Comparison of ENCODE assay signal across 9 cellular contexts in genomic region chr5:124748687-124749594, GRCh38. TPM values are rescaled to one million over a fixed set of nuclear protein-coding genes. Genes with fewer than 3 reads are reported as not detected.
A peak's percentile ranks its signal among the peaks of the same experiment; 100 is the strongest.
DNase-seq lines count a peak whose midpoint lies in the region; ATAC-seq and TF ChIP-seq lines count a peak whose summit lies in the region.
"Had no signal": no experiment of that assay in that cellular context is flagged by ENCODE, and none has a peak within 500 bp of the region (broad histone marks: within the 10 kb centered on the region; RNA-seq: fewer than 3 reads in every experiment).

No MANE protein-coding gene starts in this region.

- H3K9me3 Mint-ChIP-seq in WTC11 (no peaks in the 10 kb centered on the region), naive B cell (no peaks in the 10 kb centered on the region)
- no peaks in the 10 kb centered on the region for H3K9me3 Mint-ChIP-seq in activated CD4-positive, alpha-beta memory T cell treated with anti-CD3 and anti-CD28 coated beads, Interleukin-2, amount 10 ng/mL, durations not matched to agents 7 days and 5 days

- TF ChIP-seq CTCF in WTC11 (IDR thresholded peaks at IDR 0.05) (no peak), foreskin fibroblast (IDR thresholded peaks at IDR 0.05; ENCODE audit: low read depth, low read length) (no peak)

- H3K4me1 ChIP-seq in BLaER1 = peaks cover 23% of the 10 kb centered on the region

- POLR2A ChIA-PET in WTC11 (lab: Charles Lee) = interaction anchor here (0.6 to 2.2 kb wide), 10 partner anchors 11 to 938 kb away, joined by 3 to 27 read pairs (median 4); no protein-coding TSS in a partner anchor
- POLR2A ChIA-PET in activated CD4-positive, alpha-beta memory T cell treated with anti-CD3 and anti-CD28 coated beads, Interleukin-2, amount 10 ng/mL, durations not matched to agents 7 days and 5 days (lab: Charles Lee) = no interaction called here

- CTCF ChIA-PET in WTC11 (lab: Charles Lee) = interaction anchor here (0.6 to 3.0 kb wide), 10 partner anchors 9 to 1087 kb away, joined by 3 to 18 read pairs (median 4); no protein-coding TSS in a partner anchor
- CTCF ChIA-PET in activated CD4-positive, alpha-beta memory T cell treated with anti-CD3 and anti-CD28 coated beads, Interleukin-2, amount 10 ng/mL, durations not matched to agents 7 days and 5 days (lab: Charles Lee) = no interaction called here

- no peak overlapping the region for H3K4me3 Mint-ChIP-seq in WTC11
- H3K4me3 Mint-ChIP-seq in naive B cell = no peak overlapping the region
- H3K4me3 Mint-ChIP-seq in activated CD4-positive, alpha-beta memory T cell treated with anti-CD3 and anti-CD28 coated beads, Interleukin-2, amount 10 ng/mL, durations not matched to agents 7 days and 5 days = no peak overlapping the region

- H3K4me2 ChIP-seq in BLaER1 = peak overlapping the region; percentile 90

- peak overlapping the region; percentile 89 for H3K27ac ChIP-seq in BLaER1

- H3K4me1 Mint-ChIP-seq in WTC11 = peaks cover 40% of the 10 kb centered on the region
- peaks cover 9 to 28% (median 19%) of the 10 kb centered on the region in 3 donors for H3K4me1 Mint-ChIP-seq in naive B cell
- no peaks in the 10 kb centered on the region for H3K4me1 Mint-ChIP-seq in activated CD4-positive, alpha-beta memory T cell treated with anti-CD3 and anti-CD28 coated beads, Interleukin-2, amount 10 ng/mL, durations not matched to agents 7 days and 5 days

- peak overlapping the region; percentile 91 for H3K4me3 ChIP-seq in BLaER1
- peak overlapping the region; percentile 60 to 86 for H3K4me3 ChIP-seq in foreskin fibroblast (ENCODE audit: low read depth in 1 of 2, low read length in 2 of 2)

- H3K27me3 ChIP-seq in BLaER1 = no peaks in the 10 kb centered on the region

- H3K36me3 ChIP-seq in BLaER1 = peaks cover 9% of the 10 kb centered on the region

- peak; percentile 97 to 99 for DNase-seq in NCI-H2081 (lab: John Stamatoyannopoulos, UW)
- DNase-seq in WTC11 (ENCODE audit: low spot score) = peak; percentile 65
- peak; percentile 82 to 90 for DNase-seq in foreskin fibroblast
- DNase-seq in naive B cell = peak; percentile 74
- DNase-seq in activated CD4-positive, alpha-beta memory T cell treated with anti-CD3 and anti-CD28 coated beads, Interleukin-2, amount 10 ng/mL, durations not matched to agents 7 days and 5 days = no peak

- no peaks in the 10 kb centered on the region for H3K27me3 Mint-ChIP-seq in WTC11 (ENCODE audit: low read depth)
- H3K27me3 Mint-ChIP-seq in naive B cell = no peaks in the 10 kb centered on the region
- H3K27me3 Mint-ChIP-seq in activated CD4-positive, alpha-beta memory T cell treated with anti-CD3 and anti-CD28 coated beads, Interleukin-2, amount 10 ng/mL, durations not matched to agents 7 days and 5 days = peaks cover 42% of the 10 kb centered on the region

- H3K36me3 Mint-ChIP-seq in WTC11 = no peaks in the 10 kb centered on the region
- no peaks in the 10 kb centered on the region for H3K36me3 Mint-ChIP-seq in naive B cell
- H3K36me3 Mint-ChIP-seq in activated CD4-positive, alpha-beta memory T cell treated with anti-CD3 and anti-CD28 coated beads, Interleukin-2, amount 10 ng/mL, durations not matched to agents 7 days and 5 days (ENCODE audit: low read depth) = no peaks in the 10 kb centered on the region

- H3K27ac Mint-ChIP-seq in WTC11 (peak overlapping the region; percentile 98), naive B cell (peak overlapping the region in 4 of 6 donors; percentile 96 to 100 (median 98))
- no peak overlapping the region for H3K27ac Mint-ChIP-seq in activated CD4-positive, alpha-beta memory T cell treated with anti-CD3 and anti-CD28 coated beads, Interleukin-2, amount 10 ng/mL, durations not matched to agents 7 days and 5 days

- ATAC-seq in GM18870 (IDR thresholded peaks at IDR 0.05; ENCODE audit: unreplicated experiment) (peak; percentile 85), HG03045 (IDR thresholded peaks at IDR 0.05; ENCODE audit: unreplicated experiment) (peak; percentile 89), WTC11 (peak; percentile 80), naive B cell (ENCODE audit: low read depth in 2 of 2) (peak; percentile 68 to 71)

- H3K9me3 ChIP-seq in BLaER1 = peaks cover 4% of the 10 kb centered on the region; the same call in 1 of the 2 replicates

- H4K20me1 ChIP-seq in BLaER1 = peaks cover 7% of the 10 kb centered on the region

- H3K9ac ChIP-seq in BLaER1 = peak overlapping the region; percentile 90

TF ChIP-seq in WTC11, 78 proteins besides CTCF, POLR2A, EP300 and RAD21:
- TF ChIP-seq MLX (CRISPR knock-in tag; IDR thresholded peaks at IDR 0.05) = no peak
- 0 out of 2 replicates have a peak, but pooled peaks have one; percentile 12 for TF ChIP-seq ZBTB43 (CRISPR knock-in tag; IDR thresholded peaks at IDR 0.05)
- no peak for TF ChIP-seq CBFB (CRISPR knock-in tag; IDR thresholded peaks at IDR 0.05; ENCODE audit: low read depth)
- no peak for TF ChIP-seq SMAD3 (CRISPR knock-in tag; IDR thresholded peaks at IDR 0.05; ENCODE audit: borderline replicate concordance)
- TF ChIP-seq KAT7 (CRISPR knock-in tag; IDR thresholded peaks at IDR 0.05; ENCODE audit: borderline replicate concordance) = no peak
- TF ChIP-seq IRF2 (CRISPR knock-in tag; IDR thresholded peaks at IDR 0.05; ENCODE audit: borderline replicate concordance, low read depth) = no peak
- TF ChIP-seq RELA (CRISPR knock-in tag; IDR thresholded peaks at IDR 0.05; ENCODE audit: borderline replicate concordance) = no peak
- TF ChIP-seq ZNF416 (CRISPR knock-in tag; IDR thresholded peaks at IDR 0.05) = no peak
- no peak for TF ChIP-seq ZNF423 (CRISPR knock-in tag; IDR thresholded peaks at IDR 0.05)
- no peak for TF ChIP-seq SMAD4 (CRISPR knock-in tag; IDR thresholded peaks at IDR 0.05)
- no peak for TF ChIP-seq CREM (CRISPR knock-in tag; IDR thresholded peaks at IDR 0.05)
- no peak for TF ChIP-seq ZNF121 (CRISPR knock-in tag; IDR thresholded peaks at IDR 0.05)
- TF ChIP-seq ZNF281 (CRISPR knock-in tag; IDR thresholded peaks at IDR 0.05) = no peak
- no peak for TF ChIP-seq PREB (CRISPR knock-in tag; IDR thresholded peaks at IDR 0.05; ENCODE audit: borderline replicate concordance)
- 0 out of 2 replicates have a peak, but pooled peaks have one; percentile 2 for TF ChIP-seq TP53 (CRISPR knock-in tag; IDR thresholded peaks at IDR 0.05)
- TF ChIP-seq NR2C2 (CRISPR knock-in tag; IDR thresholded peaks at IDR 0.05) = no peak
- TF ChIP-seq MYBL2 (CRISPR knock-in tag; IDR thresholded peaks at IDR 0.05) = no peak

RNA-seq across cellular contexts. Expression of gene ZNF608, which starts 2.5 kb away (rescaled TPM):
- 40.6 to 44.4 TPM (median 43.8 TPM) in 3 replicates for total RNA-seq in WTC11 (2021)
- polyA plus RNA-seq in naive B cell (ENCODE audit: low read depth in 6 of 6) = 1 to 10 TPM; 3.7 to 8.7 (median 6.0) TPM
- not detected for total RNA-seq in activated CD4-positive, alpha-beta memory T cell treated with anti-CD3 and anti-CD28 coated beads, Interleukin-2, amount 10 ng/mL, durations not matched to agents 7 days and 5 days
- total RNA-seq: activated CD8-positive, alpha-beta memory T cell treated with anti-CD3 and anti-CD28 coated beads for 36 hours had no signal

Comparison
In these comparisons a context has a peak if more than half of its experiments do, and no peak if none do; other contexts are left out.
1. RNA of gene ZNF608, which starts 2.5 kb away (total RNA-seq): 40.6 to 44.4 TPM in WTC11; not detected in activated CD4-positive, alpha-beta memory T cell treated with anti-CD3 and anti-CD28 coated beads, Interleukin-2, amount 10 ng/mL, durations not matched to agents 7 days and 5 days; every median in the first group is over 10 times any median in the second.
2. Peak in every context shown above with its lines, with median percentiles within 50 percentile points of each other: ATAC-seq.